In the genomic region with DNA sequence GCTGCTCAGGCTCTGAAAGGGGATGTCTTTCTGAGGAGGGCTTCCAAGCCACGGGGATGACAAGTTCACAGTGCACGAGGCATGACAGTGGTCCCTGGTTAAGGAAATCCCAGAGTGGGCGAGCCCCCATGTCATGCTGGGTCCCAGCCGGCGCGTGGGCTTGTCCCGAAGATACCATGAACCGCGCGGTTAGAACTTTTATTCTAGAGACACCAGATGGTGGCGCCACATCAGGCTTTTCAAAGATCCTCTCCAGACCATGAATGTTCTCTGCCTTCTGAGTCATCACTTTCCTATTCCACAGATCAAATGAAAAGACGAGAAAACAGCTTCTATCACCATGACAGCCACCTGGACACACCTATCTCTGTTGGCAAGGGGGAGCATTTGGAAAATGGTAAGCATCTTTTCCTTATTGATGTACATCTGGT, we compare ENCODE assay signal across 10 cellular contexts.
DNase-seq lines count a peak whose midpoint lies in the region; ATAC-seq and TF ChIP-seq lines count a peak whose summit lies in the region.
"Had no signal": no experiment of that assay in that cellular context is flagged by ENCODE, and none has a peak within 500 bp of the region (broad histone marks: within the 10 kb centered on the region; RNA-seq: fewer than 3 reads in every experiment).

No MANE protein-coding gene starts in this region.

- H3K27ac ChIP-seq in hepatocyte = no peak overlapping the region
- H3K27ac ChIP-seq in suprapubic skin = no peak overlapping the region

- TF ChIP-seq POLR2A in suprapubic skin (IDR thresholded peaks at IDR 0.05) = no peak

- CTCF ChIA-PET in activated naive CD4-positive, alpha-beta T cell treated with anti-CD3 and anti-CD28 coated beads for 36 hours (lab: Charles Lee) = interaction anchor here (1.4 kb wide), 1 partner anchor 9 kb away, joined by 3 read pairs; no protein-coding TSS in a partner anchor

- no peaks in the 10 kb centered on the region for H3K36me3 Mint-ChIP-seq in activated naive CD4-positive, alpha-beta T cell treated with anti-CD3 and anti-CD28 coated beads for 36 hours (ENCODE audit: low read depth)
- H3K36me3 Mint-ChIP-seq in activated naive CD8-positive, alpha-beta T cell treated with anti-CD3 and anti-CD28 coated beads, Interleukin-2, amount 10 ng/mL, durations not matched to agents 7 days and 5 days = no peaks in the 10 kb centered on the region

- H3K79me2 ChIP-seq in hepatocyte = no peaks in the 10 kb centered on the region

- ATAC-seq in activated naive CD8-positive, alpha-beta T cell treated with anti-CD3 and anti-CD28 coated beads, Interleukin-2, amount 10 ng/mL, durations not matched to agents 7 days and 5 days (ENCODE audit: low read depth) = no peak

- H3K9me2 ChIP-seq in hepatocyte (replicated peaks; ENCODE audit: insufficient read depth) = no peaks in the 10 kb centered on the region

- peak; percentile 67 for DNase-seq in activated naive CD4-positive, alpha-beta T cell treated with anti-CD3 and anti-CD28 coated beads for 36 hours
- no peak for DNase-seq in activated naive CD4-positive, alpha-beta T cell (lab: John Stamatoyannopoulos, UW)
- peak; percentile 29 for DNase-seq in activated naive CD8-positive, alpha-beta T cell treated with anti-CD3 and anti-CD28 coated beads, Interleukin-2, amount 10 ng/mL, durations not matched to agents 7 days and 5 days
- DNase-seq in hepatocyte (ENCODE audit: low spot score) = peak; percentile 74
- DNase-seq in suprapubic skin (ENCODE audit: low spot score in 2 of 2) = peak; percentile 44 to 72
- no peak for DNase-seq in NK-92 treated with Interleukin-12 subunit alpha and Interleukin-12 subunit beta, amount 100 ng/mL, for 24 hours (lab: John Stamatoyannopoulos, UW)
- DNase-seq in A172 (ENCODE audit: low spot score) = no peak
- DNase-seq in NCI-H1930 (lab: John Stamatoyannopoulos, UW) = no peak
- DNase-seq: aorta had no signal

- TF ChIP-seq EP300 in suprapubic skin (IDR thresholded peaks at IDR 0.05) = no peak

- H3K4me3 Mint-ChIP-seq in activated naive CD4-positive, alpha-beta T cell treated with anti-CD3 and anti-CD28 coated beads for 36 hours = no peak overlapping the region
- no peak overlapping the region for H3K4me3 Mint-ChIP-seq in activated naive CD8-positive, alpha-beta T cell treated with anti-CD3 and anti-CD28 coated beads, Interleukin-2, amount 10 ng/mL, durations not matched to agents 7 days and 5 days

- H3K27me3 ChIP-seq in hepatocyte (peaks cover 3% of the 10 kb centered on the region), suprapubic skin (peaks cover 19% of the 10 kb centered on the region)

- no peaks in the 10 kb centered on the region for H3K27me3 Mint-ChIP-seq in activated naive CD4-positive, alpha-beta T cell treated with anti-CD3 and anti-CD28 coated beads for 36 hours (ENCODE audit: low read depth)
- peaks cover 7% of the 10 kb centered on the region for H3K27me3 Mint-ChIP-seq in activated naive CD8-positive, alpha-beta T cell treated with anti-CD3 and anti-CD28 coated beads, Interleukin-2, amount 10 ng/mL, durations not matched to agents 7 days and 5 days

- H4K20me1 ChIP-seq in hepatocyte (ENCODE audit: insufficient read depth, poor library complexity, severe bottlenecking) = no peaks in the 10 kb centered on the region

- H3K4me3 ChIP-seq in hepatocyte (no peak overlapping the region), suprapubic skin (no peak overlapping the region)
- H3K4me3 ChIP-seq: lung had no signal

- H3K4me1 Mint-ChIP-seq in activated naive CD4-positive, alpha-beta T cell treated with anti-CD3 and anti-CD28 coated beads for 36 hours (ENCODE audit: low read depth) = peaks cover 14% of the 10 kb centered on the region
- H3K4me1 Mint-ChIP-seq in activated naive CD8-positive, alpha-beta T cell treated with anti-CD3 and anti-CD28 coated beads, Interleukin-2, amount 10 ng/mL, durations not matched to agents 7 days and 5 days = no peaks in the 10 kb centered on the region

- POLR2A ChIA-PET in activated naive CD8-positive, alpha-beta T cell treated with anti-CD3 and anti-CD28 coated beads, Interleukin-2, amount 10 ng/mL, durations not matched to agents 7 days and 5 days (lab: Charles Lee) = no interaction called here

- WGBS in hepatocyte (ENCODE audit: low lambda C conversion rate, missing lambda C conversion rate) = 47% methylated on average over 12 of the region's 12 CpGs
- 60% methylated on average over 10 of the region's 12 CpGs for WGBS in suprapubic skin

- H3K27ac Mint-ChIP-seq in activated naive CD4-positive, alpha-beta T cell treated with anti-CD3 and anti-CD28 coated beads for 36 hours = no peak overlapping the region
- no peak overlapping the region for H3K27ac Mint-ChIP-seq in activated naive CD8-positive, alpha-beta T cell treated with anti-CD3 and anti-CD28 coated beads, Interleukin-2, amount 10 ng/mL, durations not matched to agents 7 days and 5 days

- H3K36me3 ChIP-seq in hepatocyte (replicated peaks; ENCODE audit: insufficient read depth, low read depth) = no peaks in the 10 kb centered on the region
- H3K36me3 ChIP-seq in suprapubic skin = no peaks in the 10 kb centered on the region

- H3K9me3 Mint-ChIP-seq in activated naive CD4-positive, alpha-beta T cell treated with anti-CD3 and anti-CD28 coated beads for 36 hours = no peaks in the 10 kb centered on the region
- no peaks in the 10 kb centered on the region for H3K9me3 Mint-ChIP-seq in activated naive CD8-positive, alpha-beta T cell treated with anti-CD3 and anti-CD28 coated beads, Interleukin-2, amount 10 ng/mL, durations not matched to agents 7 days and 5 days

- TF ChIP-seq CTCF in hepatocyte (IDR thresholded peaks at IDR 0.05; ENCODE audit: poor library complexity) (peak; percentile 48), suprapubic skin (IDR thresholded peaks at IDR 0.05) (peak in 1 of 2 donors; percentile 16)

- H3K9me3 ChIP-seq in hepatocyte (ENCODE audit: low read depth) (no peaks in the 10 kb centered on the region), suprapubic skin (no peaks in the 10 kb centered on the region)

- H2AFZ ChIP-seq in hepatocyte = no peak overlapping the region

- H3K4me2 ChIP-seq in hepatocyte = no peak overlapping the region

- H3K4me1 ChIP-seq in hepatocyte (ENCODE audit: insufficient read depth) (no peaks in the 10 kb centered on the region), suprapubic skin (peaks cover 4% of the 10 kb centered on the region)

- intact Hi-C loops in activated naive CD4-positive, alpha-beta T cell treated with anti-CD3 and anti-CD28 coated beads for 36 hours (cut with micrococcal nuclease) = loop anchor here (1.0 kb wide), 2 partner anchors 171 to 378 kb away; no protein-coding TSS in a partner anchor

Comparison
In these comparisons a context has a peak if more than half of its experiments do, and no peak if none do; other contexts are left out.
1. DNase-seq: peak in activated naive CD4-positive, alpha-beta T cell treated with anti-CD3 and anti-CD28 coated beads for 36 hours (single experiment), activated naive CD8-positive, alpha-beta T cell treated with anti-CD3 and anti-CD28 coated beads, Interleukin-2, amount 10 ng/mL, durations not matched to agents 7 days and 5 days (single experiment), hepatocyte (single experiment) and suprapubic skin (2 of 2); none in activated naive CD4-positive, alpha-beta T cell (0 of 4), NK-92 treated with Interleukin-12 subunit alpha and Interleukin-12 subunit beta, amount 100 ng/mL, for 24 hours (single experiment), A172 (single experiment) and NCI-H1930 (0 of 2).